In genomic region chr6:105859441-105859840, GRCh38 we compare ENCODE assay signal across 24 cellular contexts.
"Had no signal": no experiment of that assay in that cellular context is flagged by ENCODE, and none has a peak within 500 bp of the region (broad histone marks: within the 10 kb centered on the region; RNA-seq: fewer than 3 reads in every experiment).

No MANE protein-coding gene starts in this region.

- H3K36me3 ChIP-seq: breast epithelium, Peyer's patch, SJSA1 had no signal

- DNase-seq: activated CD4-positive, alpha-beta T cell treated with anti-CD3 and anti-CD28 coated beads for 4 hours; activated CD8-positive, alpha-beta memory T cell treated with anti-CD3 and anti-CD28 coated beads, Interleukin-2, amount 50 U/mL, for 48 hours; activated CD8-positive, alpha-beta T cell treated with anti-CD3 and anti-CD28 coated beads, Interleukin-2, amount 10 ng/mL, durations not matched to agents 7 days and 5 days; activated effector memory CD4-positive, alpha-beta T cell treated with Interleukin-2 at 50 U/mL for 16 hours; activated naive CD4-positive, alpha-beta T cell; activated T-cell treated with anti-CD3 and anti-CD28 coated beads, Interleukin-2, amount 50 U/mL, for 1 hour; aorta; caudate nucleus; Kasumi-1; KBM-7; NCI-H1048; NCI-H1417; NCI-H1930; NCI-H2171; NCI-H2227 treated with DMSO at 0.1 percent for 48 hours; NCI-H446 treated with DMSO at 0.1 percent for 48 hours; NCI-H524 treated with DMSO at 0.1 percent for 48 hours; NCI-H774; Peyer's patch; SHP77; T-helper 2 cell; T1000 had no signal

- H3K9me3 ChIP-seq: breast epithelium, Peyer's patch, SJSA1 had no signal

- H3K4me3 ChIP-seq: breast epithelium, Peyer's patch, SJSA1 had no signal

- H3K27me3 ChIP-seq: breast epithelium, Peyer's patch, SJSA1 had no signal

- H3K4me1 ChIP-seq: breast epithelium, Peyer's patch, SJSA1 had no signal

- H3K27ac ChIP-seq: breast epithelium, Peyer's patch, SJSA1 had no signal
